ENCODE assay signal across 8 cellular contexts in the genomic region with DNA sequence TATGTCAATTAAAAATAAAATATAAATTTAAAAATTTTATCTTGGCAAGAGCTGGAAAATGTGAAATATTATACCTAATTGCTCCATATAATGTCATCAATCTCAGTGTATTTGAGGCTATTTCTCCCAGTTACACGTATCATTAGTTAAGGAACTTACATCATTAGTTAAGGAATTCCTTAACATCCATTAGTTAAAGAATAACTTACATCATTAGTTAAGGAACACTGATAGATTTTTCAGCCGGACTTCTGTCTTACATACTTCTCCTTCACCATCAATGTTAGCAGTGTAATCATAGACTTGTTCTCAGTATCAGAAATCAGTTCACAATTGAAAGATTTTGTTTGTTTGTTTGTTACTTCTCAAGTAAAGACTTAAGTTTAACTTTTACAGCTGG.
"Had no signal": no experiment of that assay in that cellular context is flagged by ENCODE, and none has a peak within 500 bp of the region (broad histone marks: within the 10 kb centered on the region; RNA-seq: fewer than 3 reads in every experiment).

No MANE protein-coding gene starts in this region.

- H3K4me3 ChIP-seq: GM23248, HAP-1, K562 had no signal

- DNase-seq: GM23248, GOT3, H7, HFFc6, IMR-90 had no signal

- H3K36me3 ChIP-seq: HAP-1 had no signal

- H3K27ac ChIP-seq: GM23248 had no signal

- H3K4me1 ChIP-seq: HAP-1 had no signal

- H3K9me3 ChIP-seq: HAP-1 had no signal

- ATAC-seq: HCT116, K562 had no signal
